In genomic region chr1:179876289-179876715, GRCh38 we compare ENCODE assay signal across 1 cellular context.
TF ChIP-seq lines count a peak whose summit lies in the region.

No MANE protein-coding gene starts in this region.

TF ChIP-seq in K562, 482 proteins besides CTCF, POLR2A, EP300 and RAD21 (continued from another document):
- TF ChIP-seq, protein P1, sequence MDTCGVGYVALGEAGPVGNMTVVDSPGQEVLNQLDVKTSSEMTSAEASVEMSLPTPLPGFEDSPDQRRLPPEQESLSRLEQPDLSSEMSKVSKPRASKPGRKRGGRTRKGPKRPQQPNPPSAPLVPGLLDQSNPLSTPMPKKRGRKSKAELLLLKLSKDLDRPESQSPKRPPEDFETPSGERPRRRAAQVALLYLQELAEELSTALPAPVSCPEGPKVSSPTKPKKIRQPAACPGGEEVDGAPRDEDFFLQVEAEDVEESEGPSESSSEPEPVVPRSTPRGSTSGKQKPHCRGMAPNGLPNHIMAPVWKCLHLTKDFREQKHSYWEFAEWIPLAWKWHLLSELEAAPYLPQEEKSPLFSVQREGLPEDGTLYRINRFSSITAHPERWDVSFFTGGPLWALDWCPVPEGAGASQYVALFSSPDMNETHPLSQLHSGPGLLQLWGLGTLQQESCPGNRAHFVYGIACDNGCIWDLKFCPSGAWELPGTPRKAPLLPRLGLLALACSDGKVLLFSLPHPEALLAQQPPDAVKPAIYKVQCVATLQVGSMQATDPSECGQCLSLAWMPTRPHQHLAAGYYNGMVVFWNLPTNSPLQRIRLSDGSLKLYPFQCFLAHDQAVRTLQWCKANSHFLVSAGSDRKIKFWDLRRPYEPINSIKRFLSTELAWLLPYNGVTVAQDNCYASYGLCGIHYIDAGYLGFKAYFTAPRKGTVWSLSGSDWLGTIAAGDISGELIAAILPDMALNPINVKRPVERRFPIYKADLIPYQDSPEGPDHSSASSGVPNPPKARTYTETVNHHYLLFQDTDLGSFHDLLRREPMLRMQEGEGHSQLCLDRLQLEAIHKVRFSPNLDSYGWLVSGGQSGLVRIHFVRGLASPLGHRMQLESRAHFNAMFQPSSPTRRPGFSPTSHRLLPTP (IDR thresholded peaks at IDR 0.05; ENCODE audit: borderline replicate concordance, extremely low read depth, insufficient read length): no peak
- TF ChIP-seq CTCFL (IDR thresholded peaks at IDR 0.05; ENCODE audit: borderline replicate concordance, insufficient read depth, low read depth, low read length, poor library complexity, severe bottlenecking): no peak
